3 cellular contexts compared by ENCODE assay signal in genomic region chr19:3278294-3278693, GRCh38.
A peak's percentile ranks its signal among the peaks of the same experiment; 100 is the strongest.
TF ChIP-seq lines count a peak whose summit lies in the region.

No MANE protein-coding gene starts in this region.

TF ChIP-seq in HEK293, 187 proteins besides CTCF, POLR2A, EP300 and RAD21 (continues in another document):
- TF ChIP-seq ZNF362 (tag by site-specific recombination; IDR thresholded peaks at IDR 0.05), result no peak
- TF ChIP-seq ZBTB10 (tag by site-specific recombination; IDR thresholded peaks at IDR 0.05), result no peak
- TF ChIP-seq KLF1 (tag by site-specific recombination; IDR thresholded peaks at IDR 0.05), result no peak
- 0 out of 2 replicates have a peak, but pooled peaks have one; percentile 37 for TF ChIP-seq ZNF148 (tag by site-specific recombination; IDR thresholded peaks at IDR 0.05; ENCODE audit: borderline replicate concordance)
- no peak for TF ChIP-seq ZIC2 (tag by site-specific recombination; IDR thresholded peaks at IDR 0.05)
- TF ChIP-seq ZNF610 (tag by site-specific recombination; IDR thresholded peaks at IDR 0.05; ENCODE audit: borderline replicate concordance), result no peak
- peak; percentile 91 for TF ChIP-seq ZSCAN4 (tag by site-specific recombination; IDR thresholded peaks at IDR 0.05)

TF ChIP-seq in IMR-90, 13 proteins besides CTCF, POLR2A, EP300 and RAD21:
- TF ChIP-seq CEBPB (IDR thresholded peaks at IDR 0.05; ENCODE audit: low read depth, low read length) (no peak), NFE2L2 (IDR thresholded peaks at IDR 0.05; ENCODE audit: low read depth, low read length) (no peak), RCOR1 (IDR thresholded peaks at IDR 0.05; ENCODE audit: insufficient replicate concordance, low read length) (no peak)
TF ChIP-seq in IMR-90: peak in this region for 0.

TF ChIP-seq in H1, 55 proteins besides CTCF, POLR2A, EP300 and RAD21:
- TF ChIP-seq CEBPB (IDR thresholded peaks at IDR 0.05; ENCODE audit: low read depth, low read length) (no peak), EZH2 (IDR thresholded peaks at IDR 0.05; ENCODE audit: low read depth, low read length, severe bottlenecking) (no peak), CTBP2 (IDR thresholded peaks at IDR 0.05; ENCODE audit: borderline replicate concordance, insufficient read depth, insufficient read length, low read length) (no peak), GABPA (IDR thresholded peaks at IDR 0.05; ENCODE audit: borderline replicate concordance, insufficient read depth, low read length) (no peak), POLR2AphosphoS5 (IDR thresholded peaks at IDR 0.05; ENCODE audit: low read depth, low read length) (no peak), GTF2F1 (IDR thresholded peaks at IDR 0.05; ENCODE audit: borderline replicate concordance, low read depth, low read length) (no peak), FOSL1 (IDR thresholded peaks at IDR 0.05; ENCODE audit: insufficient read depth, low read depth, low read length) (no peak), TCF12 (IDR thresholded peaks at IDR 0.05; ENCODE audit: low read depth, low read length) (no peak), PHF8 (conservative IDR thresholded peaks at IDR 0.05; ENCODE audit: low read depth, low read length) (no peak), RNF2 (IDR thresholded peaks at IDR 0.05; ENCODE audit: borderline replicate concordance, low read depth, low read length, missing control alignments, poor library complexity, severe bottlenecking) (no peak), MAX (IDR thresholded peaks at IDR 0.05) (no peak), SIRT6 (IDR thresholded peaks at IDR 0.05; ENCODE audit: low read length) (no peak), SIX5 (IDR thresholded peaks at IDR 0.05; ENCODE audit: low read depth, low read length) (no peak), CHD1 (IDR thresholded peaks at IDR 0.05; ENCODE audit: low read depth, low read length) (no peak), USF2 (IDR thresholded peaks at IDR 0.05; ENCODE audit: low read length) (no peak)
